1 cellular context compared by ENCODE assay signal in genomic region chr17:81237591-81238489, GRCh38.
A peak's percentile ranks its signal among the peaks of the same experiment; 100 is the strongest.
TF ChIP-seq lines count a peak whose summit lies in the region.

No MANE protein-coding gene starts in this region.

TF ChIP-seq in GM12878, 131 proteins besides CTCF, POLR2A, EP300 and RAD21:
- peak; percentile 55; the same call in 1 of the 2 replicates for TF ChIP-seq PAX5 (IDR thresholded peaks at IDR 0.05; ENCODE audit: borderline replicate concordance, low read depth, low read length)
- TF ChIP-seq BCL3 (IDR thresholded peaks at IDR 0.05; ENCODE audit: borderline replicate concordance, insufficient read depth, low read depth, low read length, poor library complexity, severe bottlenecking): peak; percentile 79
- TF ChIP-seq PBX3 (IDR thresholded peaks at IDR 0.05; ENCODE audit: insufficient replicate concordance, low read depth, low read length): peak; percentile 68
- no peak for TF ChIP-seq RELB (IDR thresholded peaks at IDR 0.05; ENCODE audit: low read depth)
- TF ChIP-seq IRF4 (IDR thresholded peaks at IDR 0.05; ENCODE audit: low read depth, low read length): no peak
- TF ChIP-seq EGR1 (IDR thresholded peaks at IDR 0.05; ENCODE audit: borderline replicate concordance in 1 of 2, low read depth in 2 of 2, low read length in 2 of 2): no peak
TF ChIP-seq in GM12878: peak in this region for 3.
